Comparison of ENCODE assay signal across 14 cellular contexts in genomic region chr7:157506268-157506667, GRCh38.
"Had no signal": no experiment of that assay in that cellular context is flagged by ENCODE, and none has a peak within 500 bp of the region (broad histone marks: within the 10 kb centered on the region; RNA-seq: fewer than 3 reads in every experiment).

No MANE protein-coding gene starts in this region.

- ATAC-seq: activated CD8-positive, alpha-beta T cell treated with anti-CD3 and anti-CD28 coated beads, Interleukin-2, amount 10 ng/mL, durations not matched to agents 7 days and 5 days; heart right ventricle; WTC11 had no signal

- H3K4me3 Mint-ChIP-seq: activated CD8-positive, alpha-beta T cell treated with anti-CD3 and anti-CD28 coated beads, Interleukin-2, amount 10 ng/mL, durations not matched to agents 7 days and 5 days; activated naive CD4-positive, alpha-beta T cell treated with anti-CD3 and anti-CD28 coated beads, Interleukin-2, amount 10 ng/mL, durations not matched to agents 7 days and 5 days; nephron; T-helper 2 cell treated with Interferon-gamma antibody and Interleukin-4, amounts not matched to agents 5 μg/mL and 100 μg/mL, for 36 hours; WTC11 had no signal

- H3K27ac Mint-ChIP-seq: activated CD8-positive, alpha-beta T cell treated with anti-CD3 and anti-CD28 coated beads, Interleukin-2, amount 10 ng/mL, durations not matched to agents 7 days and 5 days; activated naive CD4-positive, alpha-beta T cell treated with anti-CD3 and anti-CD28 coated beads, Interleukin-2, amount 10 ng/mL, durations not matched to agents 7 days and 5 days; nephron; T-helper 2 cell treated with Interferon-gamma antibody and Interleukin-4, amounts not matched to agents 5 μg/mL and 100 μg/mL, for 36 hours; WTC11 had no signal

- H3K4me1 Mint-ChIP-seq: nephron, WTC11 had no signal

- DNase-seq: activated CD4-positive, alpha-beta T cell treated with anti-CD3 and anti-CD28 coated beads for 48 hours; activated CD8-positive, alpha-beta T cell treated with anti-CD3 and anti-CD28 coated beads, Interleukin-2, amount 10 ng/mL, durations not matched to agents 7 days and 5 days; activated naive CD4-positive, alpha-beta T cell treated with anti-CD3 and anti-CD28 coated beads, Interleukin-2, amount 10 ng/mL, durations not matched to agents 7 days and 5 days; effector CD4-positive, alpha-beta T cell; heart right ventricle; mesenchymal stem cell; nucleus accumbens; stimulated activated CD4-positive, alpha-beta T cell treated with anti-CD3 and anti-CD28 coated beads, Interleukin-12 subunit alpha, Interleukin-12 subunit beta, amount 100 ng/mL, for 4 hours; stimulated activated CD4-positive, alpha-beta T cell treated with anti-CD3 and anti-CD28 coated beads, Interleukin-1b, Interleukin-23, amount 100 ng/mL, for 48 hours; stimulated activated naive CD4-positive, alpha-beta T cell treated with Interleukin-2 at 50 U/mL for 16 hours; substantia nigra had no signal
